In genomic region chr15:50358805-50359204, GRCh38 we compare ENCODE assay signal across 1 cellular context.
A peak's percentile ranks its signal among the peaks of the same experiment; 100 is the strongest.
TF ChIP-seq lines count a peak whose summit lies in the region.

No MANE protein-coding gene starts in this region.

TF ChIP-seq in HepG2, 621 proteins besides CTCF, POLR2A, EP300 and RAD21 (continued from another document):
- no peak for TF ChIP-seq MTF1 (CRISPR knock-in tag; IDR thresholded peaks at IDR 0.05)
- TF ChIP-seq ZNF646 (CRISPR knock-in tag; IDR thresholded peaks at IDR 0.05): no peak
- TF ChIP-seq KLF9 (CRISPR knock-in tag; IDR thresholded peaks at IDR 0.05; ENCODE audit: low read depth): no peak
- 0 out of 2 replicates have a peak, but pooled peaks have one; percentile 9 for TF ChIP-seq ZBTB33 (CRISPR knock-in tag; IDR thresholded peaks at IDR 0.05)
- TF ChIP-seq MTA3 (CRISPR knock-in tag; IDR thresholded peaks at IDR 0.05): no peak
- no peak for TF ChIP-seq TBX2 (CRISPR knock-in tag; IDR thresholded peaks at IDR 0.05; ENCODE audit: borderline replicate concordance)
- TF ChIP-seq ZNF20 (CRISPR knock-in tag; IDR thresholded peaks at IDR 0.05): no peak
- TF ChIP-seq ZNF264 (CRISPR knock-in tag; IDR thresholded peaks at IDR 0.05): no peak
- TF ChIP-seq ZNF562 (CRISPR knock-in tag; IDR thresholded peaks at IDR 0.05; ENCODE audit: borderline replicate concordance): no peak
- TF ChIP-seq POLR2G (IDR thresholded peaks at IDR 0.05; ENCODE audit: low read depth, low read length): peak; percentile 40; the same call in 1 of the 2 replicates
- no peak for TF ChIP-seq ZNF326 (CRISPR knock-in tag; IDR thresholded peaks at IDR 0.05; ENCODE audit: borderline replicate concordance)
- no peak for TF ChIP-seq TAF1 (CRISPR knock-in tag; IDR thresholded peaks at IDR 0.05)
- no peak for TF ChIP-seq SOX13 (IDR thresholded peaks at IDR 0.05)
- TF ChIP-seq SOX13 (CRISPR knock-in tag; conservative IDR thresholded peaks at IDR 0.05 in 1 of 2, IDR thresholded peaks at IDR 0.05 in 1 of 2): no peak
- TF ChIP-seq ZUFSP (CRISPR knock-in tag; IDR thresholded peaks at IDR 0.05; ENCODE audit: borderline replicate concordance): no peak
- TF ChIP-seq DZIP1 (CRISPR knock-in tag; IDR thresholded peaks at IDR 0.05): no peak
- peak; percentile 56 for TF ChIP-seq RBM22 (optimal IDR thresholded peaks at IDR 0.05; ENCODE audit: low read length)
- peak; percentile 32; the same call in 1 of the 2 replicates for TF ChIP-seq FOSL2 (CRISPR knock-in tag; IDR thresholded peaks at IDR 0.05)
- TF ChIP-seq ZNF124 (CRISPR knock-in tag; IDR thresholded peaks at IDR 0.05): no peak
- TF ChIP-seq HHEX (CRISPR knock-in tag; IDR thresholded peaks at IDR 0.05): no peak
- TF ChIP-seq ERF (CRISPR knock-in tag; IDR thresholded peaks at IDR 0.05): no peak
- no peak for TF ChIP-seq TRIM22 (IDR thresholded peaks at IDR 0.05)
TF ChIP-seq in HepG2: peak in this region for 7.
